Comparison of ENCODE assay signal across 10 cellular contexts in genomic region chr2:70161069-70161534, GRCh38. TPM values are rescaled to one million over a fixed set of nuclear protein-coding genes. Genes with fewer than 3 reads are reported as not detected.
DNase-seq lines count a peak whose midpoint lies in the region; ATAC-seq, FAIRE-seq and TF ChIP-seq lines count a peak whose summit lies in the region.
"Had no signal": no experiment of that assay in that cellular context is flagged by ENCODE, and none has a peak within 500 bp of the region (broad histone marks: within the 10 kb centered on the region; RNA-seq: fewer than 3 reads in every experiment).

No MANE protein-coding gene starts in this region.

- H3K9me3 ChIP-seq in GM12878 (replicated peaks; ENCODE audit: control insufficient read depth, insufficient read depth, low read length) (no peaks in the 10 kb centered on the region), tibial artery (no peaks in the 10 kb centered on the region)

- TF ChIP-seq POLR2A in GM12878 (IDR thresholded peaks at IDR 0.05; ENCODE audit: low read depth, low read length), result no peak

- in situ Hi-C loops in GM12878 (cut with MboI), result no loop called here

- no peak overlapping the region for H3K4me3 Mint-ChIP-seq in activated CD4-positive, alpha-beta T cell treated with anti-CD3 and anti-CD28 coated beads, Interleukin-2, amount 10 ng/mL, durations not matched to agents 7 days and 5 days

- TF ChIP-seq EP300 in GM12878 (IDR thresholded peaks at IDR 0.05; ENCODE audit: borderline replicate concordance in 1 of 2, control insufficient read depth in 1 of 2, low read depth in 2 of 2, low read length in 2 of 2), result peak; percentile 56 to 86; a peak in 3 of 4 replicates

- H3K4me2 ChIP-seq in GM12878 (ENCODE audit: control insufficient read depth, insufficient read depth), result peak overlapping the region; percentile 81

- SMC1A ChIA-PET in GM12878 (lab: Charles Lee; ENCODE audit: uncharacterized antibody, unreplicated experiment), result interaction anchor here (0.6 to 6.0 kb wide), 24 partner anchors 11 to 249 kb away, joined by 3 to 38 read pairs (median 4); partner anchors contain the start of genes C2orf42, MXD1 and SNRPG

- H3K9ac ChIP-seq in GM12878 (ENCODE audit: control insufficient read depth, insufficient read depth, low read length), result peak overlapping the region; percentile 45

- TF ChIP-seq CTCF in GM06990 (IDR thresholded peaks at IDR 0.05; ENCODE audit: insufficient read depth, low read length, poor library complexity, severe bottlenecking), result no peak
- TF ChIP-seq CTCF in GM12878 (IDR thresholded peaks at IDR 0.05 in 2 of 3, conservative IDR thresholded peaks at IDR 0.05 in 1 of 3; ENCODE audit: control insufficient read depth in 2 of 3, extremely low read depth in 1 of 3, insufficient read depth in 1 of 3, low read depth in 3 of 3, low read length in 3 of 3), result no peak
- TF ChIP-seq CTCF in tibial artery (IDR thresholded peaks at IDR 0.05), result no peak

- no TSS peak for BruUV-seq in GM12878 (replicated peaks; lab: Mats Ljungman, UMichigan)

- peak; percentile 99 for FAIRE-seq in GM12878 (lab: Jason Lieb, UNC)

- POLR2A ChIA-PET in GM12878 (lab: Charles Lee), result interaction anchor here (0.6 to 3.0 kb wide), 14 partner anchors 9 to 248 kb away, joined by 3 to 26 read pairs (median 6); partner anchors contain the start of genes C2orf42, MXD1, PCYOX1 and SNRPG
- POLR2A ChIA-PET in activated CD4-positive, alpha-beta T cell treated with anti-CD3 and anti-CD28 coated beads, Interleukin-2, amount 10 ng/mL, durations not matched to agents 7 days and 5 days (lab: Charles Lee), result no interaction called here

- no peaks in the 10 kb centered on the region for H3K9me3 Mint-ChIP-seq in activated CD4-positive, alpha-beta T cell treated with anti-CD3 and anti-CD28 coated beads, Interleukin-2, amount 10 ng/mL, durations not matched to agents 7 days and 5 days

- peak; percentile 75 for DNase-seq in GM06990 (ENCODE audit: extremely low read depth, insufficient read length)
- peak; percentile 99 for DNase-seq in GM12878 (ENCODE audit: low read depth, low spot score)
- DNase-seq in tibial artery, result no peak
- DNase-seq in activated CD4-positive, alpha-beta T cell treated with anti-CD3 and anti-CD28 coated beads, Interleukin-2, amount 10 ng/mL, durations not matched to agents 7 days and 5 days, result no peak
- DNase-seq in NOMO-1 treated with dmso at 0.1 percent for 144 hours (lab: John Stamatoyannopoulos, UW; ENCODE audit: unreplicated experiment), result no peak
- DNase-seq: anterior cingulate cortex had no signal

- peaks cover 6% of the 10 kb centered on the region for H3K4me1 Mint-ChIP-seq in activated CD4-positive, alpha-beta T cell treated with anti-CD3 and anti-CD28 coated beads, Interleukin-2, amount 10 ng/mL, durations not matched to agents 7 days and 5 days

- H3K4me1 ChIP-seq in GM12878 (ENCODE audit: control insufficient read depth, insufficient read depth, low read length), result peaks cover 18% of the 10 kb centered on the region
- no peaks in the 10 kb centered on the region for H3K4me1 ChIP-seq in tibial artery

- ATAC-seq in GM19452 (IDR thresholded peaks at IDR 0.05; ENCODE audit: unreplicated experiment) (peak; percentile 81), HG03342 (IDR thresholded peaks at IDR 0.05; ENCODE audit: unreplicated experiment) (peak; percentile 90), GM12878 (peak; percentile 95), HG02970 (IDR thresholded peaks at IDR 0.05; ENCODE audit: low FRiP score, unreplicated experiment) (no peak)

- H3K27me3 Mint-ChIP-seq in activated CD4-positive, alpha-beta T cell treated with anti-CD3 and anti-CD28 coated beads, Interleukin-2, amount 10 ng/mL, durations not matched to agents 7 days and 5 days, result no peaks in the 10 kb centered on the region

- TF ChIP-seq RAD21 in GM12878 (IDR thresholded peaks at IDR 0.05; ENCODE audit: insufficient read depth, low read depth, low read length), result no peak

- H3K27ac ChIP-seq in GM12878 (ENCODE audit: control insufficient read depth, insufficient read depth) (peak overlapping the region; percentile 78), tibial artery (no peak overlapping the region)

- CTCF ChIA-PET in GM12878 (lab: Yijun Ruan, JAX), result interaction anchor here (0.6 to 3.6 kb wide), 15 partner anchors 12 to 436 kb away, joined by 3 to 22 read pairs (median 4); partner anchors contain the start of genes C2orf42 and MXD1
- CTCF ChIA-PET in activated CD4-positive, alpha-beta T cell treated with anti-CD3 and anti-CD28 coated beads, Interleukin-2, amount 10 ng/mL, durations not matched to agents 7 days and 5 days (lab: Charles Lee), result interaction anchor here (0.6 to 1.0 kb wide), 3 partner anchors 18 to 126 kb away, joined by 3 to 4 read pairs (median 3); no protein-coding TSS in a partner anchor

- peaks cover 20% of the 10 kb centered on the region for H3K36me3 Mint-ChIP-seq in activated CD4-positive, alpha-beta T cell treated with anti-CD3 and anti-CD28 coated beads, Interleukin-2, amount 10 ng/mL, durations not matched to agents 7 days and 5 days (ENCODE audit: low read depth)

- H3K79me2 ChIP-seq in GM12878 (ENCODE audit: control insufficient read depth, insufficient read depth, low read length), result no peaks in the 10 kb centered on the region

- no peaks in the 10 kb centered on the region for H4K20me1 ChIP-seq in GM12878 (ENCODE audit: control insufficient read depth, insufficient read depth)

- H3K27me3 ChIP-seq in GM06990 (replicated peaks; ENCODE audit: control insufficient read depth, insufficient read depth, low read length), result no peaks in the 10 kb centered on the region
- no peaks in the 10 kb centered on the region for H3K27me3 ChIP-seq in GM12878 (replicated peaks in 1 of 2; ENCODE audit: control insufficient read depth in 2 of 2, insufficient read depth in 2 of 2, low read length in 1 of 2)
- H3K27me3 ChIP-seq in tibial artery, result no peaks in the 10 kb centered on the region

- 0% methylated on average over 2 of the region's 2 CpGs for WGBS in GM12878 (ENCODE audit: insufficient coverage, insufficient replicate concordance, low lambda C conversion rate, missing lambda C conversion rate)

- H3K4me3 ChIP-seq in GM06990 (replicated peaks; ENCODE audit: low read depth, low read length) (no peak overlapping the region), GM12878 (no peak overlapping the region; the same call in 1 of the 2 replicates), tibial artery (no peak overlapping the region)
- H3K4me3 ChIP-seq: SK-N-MC had no signal

- H2AFZ ChIP-seq in GM12878 (ENCODE audit: control insufficient read depth, low read depth, low read length), result peak overlapping the region; percentile 64; the same call in 1 of the 2 replicates

- RAD21 ChIA-PET in GM12878 (lab: Charles Lee; ENCODE audit: unreplicated experiment), result interaction anchor here (0.6 to 3.4 kb wide), 25 partner anchors 11 to 372 kb away, joined by 3 to 23 read pairs (median 4); partner anchors contain the start of genes C2orf42, MXD1, PCYOX1 and SNRPG

- H3K36me3 ChIP-seq in GM06990 (ENCODE audit: control insufficient read depth, insufficient read depth, low read length) (no peaks in the 10 kb centered on the region; the same call in none of the 2 replicates), GM12878 (ENCODE audit: control insufficient read depth in 2 of 2, insufficient read depth in 2 of 2, low read length in 1 of 2) (peaks cover 0 to 5% of the 10 kb centered on the region in 2 experiments; a peak in 2 of 4 replicates), tibial artery (peaks cover 23 to 90% (median 52%) of the 10 kb centered on the region in 3 donors)

- intact Hi-C loops in GM12878 (cut with micrococcal nuclease; ENCODE audit: unreplicated experiment) (loop anchor here (1.0 to 5.0 kb wide), 2 partner anchors 29 to 249 kb away; no protein-coding TSS in a partner anchor), tibial artery (cut with DNase I; ENCODE audit: low total_unique reads) (no loop called here)

- no peak overlapping the region for H3K27ac Mint-ChIP-seq in activated CD4-positive, alpha-beta T cell treated with anti-CD3 and anti-CD28 coated beads, Interleukin-2, amount 10 ng/mL, durations not matched to agents 7 days and 5 days

TF ChIP-seq in GM12878, 131 proteins besides CTCF, POLR2A, EP300 and RAD21 (continues in another document):
- peak; percentile 76 to 91; a peak in 3 of 4 replicates for TF ChIP-seq IKZF2 (IDR thresholded peaks at IDR 0.05)
- peak; percentile 74 for TF ChIP-seq PML (IDR thresholded peaks at IDR 0.05; ENCODE audit: low read length)

RNA-seq across cellular contexts. Expression of gene C2orf42, which starts 29.7 kb away (rescaled TPM):
- 31.6 and 43.1 TPM in 2 replicates for total RNA-seq in GM12878 (2013; cell fraction: nucleolus; rRNA removed)
- total RNA-seq in GM12878 (2014; rRNA removed) (14.2 and 16.9 TPM in 2 replicates), GM12878 (2014; rRNA removed; fragmentation: Illumina TruSeq; extraction: Trizol) (11.4 and 12.0 TPM in 2 replicates), GM12878 (2021) (13.0 and 16.6 TPM in 2 replicates)
- polyA plus RNA-seq in GM12878 (2011; ENCODE audit: low read depth), result 4.0 TPM
- polyA plus RNA-seq in GM12878 (2011; rRNA removed) (10.0 and 11.1 TPM in 2 replicates), GM12878 (2014; fragmentation: Illumina TruSeq; extraction: Trizol) (11.6 and 13.4 TPM in 2 replicates), GM12878 (2014; fragmentation: Nextera tagmentation; extraction: Ambion mirVana) (1 to 10 TPM; 5.5 to 7.3 TPM), GM12878 (2014; rRNA removed) (10.3 and 13.2 TPM in 2 replicates), GM12878 (2016; fragmentation: Nextera tagmentation; extraction: Ambion mirVana) (10 to 100 TPM; 17.3 to 19.8 TPM)
- polyA plus RNA-seq in GM12878 (2011; cell fraction: cytosol; rRNA removed), result 8.8 and 10.2 TPM in 2 replicates
- 17.4 and 18.8 TPM in 2 replicates for polyA plus RNA-seq in GM12878 (2011; cell fraction: nucleus; rRNA removed)
- polyA plus RNA-seq in GM12878 (2012), result 6.2 and 9.2 TPM in 2 replicates
- polyA minus RNA-seq in GM12878 (2011; rRNA and poly(A)+ RNA removed), result 53.6 and 54.5 TPM in 2 replicates
- 12.6 and 16.2 TPM in 2 replicates for polyA minus RNA-seq in GM12878 (2011; cell fraction: cytosol; rRNA and poly(A)+ RNA removed)
- polyA minus RNA-seq in GM12878 (2011; cell fraction: nucleus; rRNA and poly(A)+ RNA removed), result 22.2 and 31.8 TPM in 2 replicates
- 10 to 100 TPM; 26.0 to 27.9 TPM for total RNA-seq in activated CD4-positive, alpha-beta T cell treated with anti-CD3 and anti-CD28 coated beads, Interleukin-2, amount 10 ng/mL, durations not matched to agents 7 days and 5 days

Comparison
In these comparisons a context has a peak if more than half of its experiments do, and no peak if none do; other contexts are left out.
1. DNase-seq: peak in GM06990 (single experiment) and GM12878 (single experiment); none in tibial artery (0 of 2), activated CD4-positive, alpha-beta T cell treated with anti-CD3 and anti-CD28 coated beads, Interleukin-2, amount 10 ng/mL, durations not matched to agents 7 days and 5 days (single experiment) and NOMO-1 treated with dmso at 0.1 percent for 144 hours (single experiment).